ENCODE assay signal across 9 cellular contexts in genomic region chr5:141223112-141223783, GRCh38. TPM values are rescaled to one million over a fixed set of nuclear protein-coding genes. Genes with fewer than 3 reads are reported as not detected.
A peak's percentile ranks its signal among the peaks of the same experiment; 100 is the strongest.
DNase-seq lines count a peak whose midpoint lies in the region; ATAC-seq and TF ChIP-seq lines count a peak whose summit lies in the region.
"Had no signal": no experiment of that assay in that cellular context is flagged by ENCODE, and none has a peak within 500 bp of the region (broad histone marks: within the 10 kb centered on the region; RNA-seq: fewer than 3 reads in every experiment).

Gene PCDHB14, plus strand, starts transcription at chr5:141223343. Its CDS starts 163 bp downstream, at chr5:141223506.

- ATAC-seq in HG02840 (IDR thresholded peaks at IDR 0.05; ENCODE audit: low FRiP score, unreplicated experiment) (no peak), GM18511 (IDR thresholded peaks at IDR 0.05; ENCODE audit: unreplicated experiment) (no peak), GM18870 (IDR thresholded peaks at IDR 0.05; ENCODE audit: unreplicated experiment) (no peak)

- TF ChIP-seq CTCF in LNCAP (IDR thresholded peaks at IDR 0.05) (peak; percentile 42; the same call in 1 of the 2 replicates), type B pancreatic cell (conservative IDR thresholded peaks at IDR 0.05) (peak; percentile 69)

- no peaks in the 10 kb centered on the region for H3K4me1 Mint-ChIP-seq in type B pancreatic cell (ENCODE audit: unreplicated experiment)

- no peaks in the 10 kb centered on the region for H3K9me3 Mint-ChIP-seq in type B pancreatic cell

- no peaks in the 10 kb centered on the region for H3K27me3 Mint-ChIP-seq in type B pancreatic cell

- no peak within 1 kb of the TSS for H3K27ac Mint-ChIP-seq in type B pancreatic cell

- peaks cover 5% of the 10 kb centered on the region for H3K36me3 Mint-ChIP-seq in type B pancreatic cell

- DNase-seq in DMS153 treated with DMSO at 0.1 percent for 48 hours (lab: John Stamatoyannopoulos, UW; ENCODE audit: unreplicated experiment) (peak; percentile 2), SW480 (ENCODE audit: low spot score) (peak; percentile 76), iPS-NIHi7 (ENCODE audit: extremely low spot score) (peak; percentile 76), type B pancreatic cell (ENCODE audit: extremely low spot score, unreplicated experiment) (no peak)

- H3K4me3 Mint-ChIP-seq in type B pancreatic cell, result peak within 1 kb of the TSS; percentile 74

RNA-seq across cellular contexts. Expression of gene PCDHB14, which starts in this region (rescaled TPM):
- 3.1 and 3.7 TPM in 2 replicates for total RNA-seq in type B pancreatic cell (ENCODE audit: low replicate concordance)
- total RNA-seq: activated CD8-positive, alpha-beta memory T cell treated with anti-CD3 and anti-CD28 coated beads for 36 hours had no signal
